Comparison of ENCODE assay signal across 32 cellular contexts in genomic region chr18:61543518-61543917, GRCh38.
"Had no signal": no experiment of that assay in that cellular context is flagged by ENCODE, and none has a peak within 500 bp of the region (broad histone marks: within the 10 kb centered on the region; RNA-seq: fewer than 3 reads in every experiment).

No MANE protein-coding gene starts in this region.

- H3K9me3 ChIP-seq: colonic mucosa, esophagus squamous epithelium, gastroesophageal sphincter had no signal

- H3K27ac ChIP-seq: brain microvascular endothelial cell, colonic mucosa, epithelial cell of prostate, esophagus squamous epithelium, gastroesophageal sphincter, WERI-Rb-1 had no signal

- DNase-seq: activated B cell treated with CpG ODN at 0.5 μM for 24 hours; activated CD4-positive, alpha-beta T cell treated with anti-CD3 and anti-CD28 coated beads for 48 hours; activated CD4-positive, alpha-beta T cell treated with anti-CD3 and anti-CD28 coated beads, Interleukin-2, amount 50 U/mL, for 1 hour; activated CD4-positive, alpha-beta T cell treated with anti-CD3 and anti-CD28 coated beads, Interleukin-2, amount 50 U/mL, for 48 hours; activated CD8-positive, alpha-beta memory T cell treated with anti-CD3 and anti-CD28 coated beads for 24 hours; activated CD8-positive, alpha-beta T cell treated with anti-CD3 and anti-CD28 coated beads for 36 hours; activated effector memory CD4-positive, alpha-beta T cell treated with Interleukin-2 at 50 U/mL for 16 hours; activated gamma-delta T cell treated with Interleukin-2 at 50 U/mL for 16 hours; activated naive CD4-positive, alpha-beta T cell treated with anti-CD3 and anti-CD28 coated beads, Interleukin-2, amount 50 U/mL, for 16 hours; activated naive CD4-positive, alpha-beta T cell treated with Interleukin-2 at 50 U/mL for 16 hours; activated T-cell treated with anti-CD3 and anti-CD28 coated beads, Interleukin-2, amount 50 U/mL, for 4 hours; amniotic stem cell; anterior cingulate cortex; brain microvascular endothelial cell; central memory CD4-positive, alpha-beta T cell; cerebellar nuclear complex; colonic mucosa; effector CD8-positive, alpha-beta T cell; esophagus squamous epithelium; foreskin melanocyte; T-helper 1 cell; T-helper 17 cell; T1000; WERI-Rb-1 had no signal

- ATAC-seq: activated CD4-positive, CD25-positive, alpha-beta regulatory T cell treated with anti-CD3 and anti-CD28 coated beads, Interleukin-2, amount 50 U/mL, for 24 hours; activated CD8-positive, alpha-beta T cell treated with anti-CD3 and anti-CD28 coated beads for 36 hours; activated T-cell treated with anti-CD3 and anti-CD28 coated beads, Interleukin-2, amount 50 U/mL, for 4 hours; activated T-helper 17 cell treated with anti-CD3 and anti-CD28 coated beads, Interleukin-2, amount 50 U/mL, for 72 hours; gastroesophageal sphincter; T-helper 17 cell had no signal

- H3K4me1 ChIP-seq: colonic mucosa had no signal

- H3K36me3 ChIP-seq: brain microvascular endothelial cell, colonic mucosa, esophagus squamous epithelium, gastroesophageal sphincter, WERI-Rb-1 had no signal

- FAIRE-seq: astrocyte, bronchial epithelial cell, endometrium, endothelial cell of umbilical vein had no signal

- H3K4me3 ChIP-seq: colonic mucosa, esophagus squamous epithelium, gastroesophageal sphincter had no signal

- H3K27me3 ChIP-seq: brain microvascular endothelial cell, colonic mucosa, esophagus squamous epithelium had no signal
